In the genomic region with DNA sequence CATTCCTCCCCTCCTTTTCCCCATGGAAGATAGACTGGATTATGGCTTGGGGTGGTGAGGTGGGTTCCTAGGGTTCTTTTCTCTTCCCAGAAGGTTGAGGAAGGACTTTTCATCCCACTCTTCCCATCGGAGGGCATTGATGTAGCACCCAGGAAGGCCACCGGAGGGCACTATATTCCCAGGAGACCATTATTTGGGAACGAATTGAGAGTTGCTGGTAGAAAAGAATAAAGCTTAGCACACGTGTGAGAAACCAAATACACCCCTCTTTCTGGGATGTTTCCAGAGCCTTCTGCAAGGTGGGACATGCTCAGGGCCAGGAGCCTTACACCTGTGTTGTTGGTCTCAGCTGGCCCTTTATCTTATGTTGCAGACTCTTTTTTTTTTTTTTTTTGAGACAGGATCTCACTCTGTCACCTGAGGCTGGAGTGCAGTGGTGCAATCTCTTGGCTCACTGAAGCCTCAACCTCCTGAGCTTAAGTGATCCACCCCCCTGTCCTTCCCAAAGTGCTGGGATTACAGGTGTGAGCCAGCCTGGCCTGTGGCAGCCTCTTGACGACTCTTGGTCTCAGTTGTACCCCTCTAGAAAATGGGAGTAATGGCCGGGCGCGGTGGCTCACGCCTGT, we compare ENCODE assay signal across 7 cellular contexts. TPM values are rescaled to one million over a fixed set of nuclear protein-coding genes. Genes with fewer than 3 reads are reported as not detected.
DNase-seq lines count a peak whose midpoint lies in the region; TF ChIP-seq lines count a peak whose summit lies in the region.

No MANE protein-coding gene starts in this region.

- POLR2A ChIA-PET in PC-9 (lab: Charles Lee; ENCODE audit: unreplicated experiment): interaction anchor here (0.7 to 1.0 kb wide), 2 partner anchors 235 to 245 kb away, joined by 7 to 11 read pairs; partner anchors contain the start of genes CCDC51 and TMA7

- intact Hi-C loops in PC-9 (cut with micrococcal nuclease; ENCODE audit: unreplicated experiment) (loop anchor here (1.0 to 5.0 kb wide), 4 partner anchors 79 to 353 kb away; no protein-coding TSS in a partner anchor), tibial artery (cut with DNase I; ENCODE audit: low total_unique reads) (no loop called here)

- in situ Hi-C loops in KBM-7 (cut with MboI; ENCODE audit: low pct_unique_long_range_greater_than_20kb, low sequenced_read_pairs): no loop called here

- no peak overlapping the region for H2AFZ ChIP-seq in PC-9

- H3K27ac ChIP-seq in PC-9 (no peak overlapping the region), tibial artery (no peak overlapping the region)

- H4K20me1 ChIP-seq in PC-9 (ENCODE audit: insufficient read depth): no peaks in the 10 kb centered on the region

- H3K4me3 ChIP-seq in PC-9 (no peak overlapping the region), tibial artery (no peak overlapping the region)

- H3F3A ChIP-seq in PC-9 (ENCODE audit: insufficient read depth, low read depth): no peaks in the 10 kb centered on the region

- no TSS peak for BruUV-seq in PC-9 (replicated peaks; lab: Mats Ljungman, UMichigan)

- H3K4me2 ChIP-seq in PC-9: peak overlapping the region; percentile 38

- no peaks in the 10 kb centered on the region for H3K4me1 ChIP-seq in PC-9 (replicated peaks; ENCODE audit: insufficient read depth)
- no peaks in the 10 kb centered on the region for H3K4me1 ChIP-seq in tibial artery

- H3K9me3 ChIP-seq in PC-9 (ENCODE audit: insufficient read depth, low read depth) (no peaks in the 10 kb centered on the region), tibial artery (no peaks in the 10 kb centered on the region)

- no peaks in the 10 kb centered on the region for H3K9me2 ChIP-seq in PC-9 (ENCODE audit: insufficient read depth)

- DNase-seq in ELF-1 (ENCODE audit: low read depth, low spot score) (peak; percentile 84), KBM-7 (peak; percentile 70), PC-9 (peak; percentile 55 to 75), cerebellum (ENCODE audit: low spot score) (peak; percentile 32), left kidney (ENCODE audit: low read depth, low spot score) (peak; percentile 84), tibial artery (peak in 1 of 2 donors; percentile 68), cerebellar nuclear complex (lab: John Stamatoyannopoulos, UW) (no peak)

- CTCF ChIA-PET in PC-9 (lab: Charles Lee): interaction anchor here (0.7 to 2.1 kb wide), 7 partner anchors 41 to 674 kb away, joined by 3 to 34 read pairs (median 5); no protein-coding TSS in a partner anchor

- no peaks in the 10 kb centered on the region for H3K79me2 ChIP-seq in PC-9 (ENCODE audit: low read depth)

- TF ChIP-seq CTCF in PC-9 (conservative IDR thresholded peaks at IDR 0.05) (peak; percentile 84), tibial artery (IDR thresholded peaks at IDR 0.05) (peak; percentile 74 to 81)

- H3K27me3 ChIP-seq in PC-9 (ENCODE audit: insufficient read depth, low read depth): no peaks in the 10 kb centered on the region
- H3K27me3 ChIP-seq in tibial artery: no peaks in the 10 kb centered on the region

- no peaks in the 10 kb centered on the region for H3K36me3 ChIP-seq in PC-9 (ENCODE audit: low read depth)
- H3K36me3 ChIP-seq in tibial artery: no peaks in the 10 kb centered on the region

RNA-seq across cellular contexts. Expression of gene CDC25A, which starts 6.3 kb away (rescaled TPM):
- total RNA-seq in PC-9 (2021) (9.7 and 10.5 TPM in 2 replicates), cerebellum (8.7 TPM)

RNA-seq across cellular contexts. Expression of gene CAMP, which starts 28.7 kb away (rescaled TPM):
- total RNA-seq in PC-9 (2021) (not detected in 2 replicates), cerebellum (not detected)

RNA-seq across cellular contexts. Expression of gene ZNF589, which starts 46.3 kb away (rescaled TPM):
- total RNA-seq in PC-9 (2021) (11.1 and 11.7 TPM in 2 replicates), cerebellum (18.5 TPM)

Comparison
In these comparisons a context has a peak if more than half of its experiments do, and no peak if none do; other contexts are left out.
1. DNase-seq: peak in ELF-1 (single experiment), KBM-7 (single experiment), PC-9 (2 of 2), cerebellum (single experiment) and left kidney (single experiment); none in cerebellar nuclear complex (0 of 2).